10 cellular contexts compared by ENCODE assay signal in the genomic region with DNA sequence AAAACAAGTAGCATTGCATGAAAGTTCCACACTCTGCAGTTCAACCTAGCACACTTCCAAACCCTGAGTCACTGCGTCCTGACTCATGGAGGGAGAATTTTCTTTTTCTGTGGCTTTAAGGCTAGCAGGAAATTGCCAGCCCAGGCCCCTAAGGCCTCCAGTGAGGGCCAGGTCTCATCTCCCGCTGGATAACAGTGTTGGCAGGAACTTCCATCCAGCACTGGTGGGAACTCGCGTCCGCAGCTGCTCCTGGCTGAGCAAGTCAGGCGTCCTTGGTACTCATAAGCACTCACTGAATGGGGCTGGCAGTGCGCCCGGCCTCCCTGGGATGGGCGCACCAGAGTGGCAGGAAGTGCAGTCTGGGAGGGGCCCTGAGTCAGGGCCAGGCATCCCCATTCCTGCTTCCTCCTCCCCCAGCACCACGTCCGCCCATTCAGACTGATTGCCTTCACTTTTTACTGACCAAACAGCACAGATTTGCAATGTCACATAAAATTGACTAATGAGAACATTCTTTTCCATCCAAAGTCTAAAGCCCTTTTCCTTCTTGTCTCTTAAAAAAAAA. TPM values are rescaled to one million over a fixed set of nuclear protein-coding genes. Genes with fewer than 3 reads are reported as not detected.
DNase-seq lines count a peak whose midpoint lies in the region; ATAC-seq, FAIRE-seq and TF ChIP-seq lines count a peak whose summit lies in the region.
"Had no signal": no experiment of that assay in that cellular context is flagged by ENCODE, and none has a peak within 500 bp of the region (broad histone marks: within the 10 kb centered on the region; RNA-seq: fewer than 3 reads in every experiment).

No MANE protein-coding gene starts in this region.

- H2AFZ ChIP-seq in endothelial cell of umbilical vein (ENCODE audit: low read depth, low read length): no peak overlapping the region

- peaks cover 0 to 3% of the 10 kb centered on the region in 2 donors for H3K4me1 Mint-ChIP-seq in stimulated activated naive B cell treated with anti-CD40 and anti-IgM and Interleukin-4, amounts not matched to agents 10 μg/mL and 1 μg/mL and 100 μg/mL, for 72 hours
- H3K4me1 Mint-ChIP-seq: naive B cell had no signal

- peak; percentile 67 for DNase-seq in CD1c-positive myeloid dendritic cell (ENCODE audit: extremely low spot score)
- peak; percentile 91 to 97 for DNase-seq in SHP77 (lab: John Stamatoyannopoulos, UW)
- peak; percentile 100 for DNase-seq in endothelial cell of umbilical vein (ENCODE audit: low read depth, low spot score)
- peak; percentile 6 for DNase-seq in middle frontal gyrus (ENCODE audit: extremely low spot score, low spot score)
- DNase-seq in stimulated activated naive B cell treated with anti-CD40 and anti-IgM and Interleukin-4, amounts not matched to agents 10 μg/mL and 1 μg/mL and 100 μg/mL, for 72 hours: no peak
- DNase-seq: naive B cell had no signal

- peak; percentile 98 for FAIRE-seq in endothelial cell of umbilical vein (lab: Jason Lieb, UNC)

- no peak for ATAC-seq in HG03097 (IDR thresholded peaks at IDR 0.05; ENCODE audit: low FRiP score, unreplicated experiment)
- no peak for ATAC-seq in stimulated activated naive B cell treated with anti-CD40 and anti-IgM and Interleukin-4, amounts not matched to agents 10 μg/mL and 1 μg/mL and 100 μg/mL, for 72 hours (replicated peaks)
- no peak for ATAC-seq in HG02610 (IDR thresholded peaks at IDR 0.05; ENCODE audit: unreplicated experiment)

- H3K79me2 ChIP-seq in endothelial cell of umbilical vein (ENCODE audit: control insufficient read depth, insufficient read depth, low read length): peaks cover 25% of the 10 kb centered on the region

- no peaks in the 10 kb centered on the region for H3K9me1 ChIP-seq in endothelial cell of umbilical vein (replicated peaks; ENCODE audit: control insufficient read depth, extremely low read depth, insufficient read depth, low read length)

- H3K27me3 Mint-ChIP-seq in stimulated activated naive B cell treated with anti-CD40 and anti-IgM and Interleukin-4, amounts not matched to agents 10 μg/mL and 1 μg/mL and 100 μg/mL, for 72 hours: peaks cover 24 to 43% of the 10 kb centered on the region in 2 donors

- H3K4me1 ChIP-seq in HUES48 (ENCODE audit: control insufficient read depth, insufficient read depth, low read length) (0 out of 2 replicates have a peak, but pooled peaks cover 3% of the 10 kb centered on the region), endothelial cell of umbilical vein (ENCODE audit: control insufficient read depth, extremely low read depth, insufficient read depth, low read length) (peaks cover 69% of the 10 kb centered on the region)

- dilution Hi-C loops in endothelial cell of umbilical vein (cut with MboI; ENCODE audit: extremely low pct_ligation_motif_present, low sequenced_read_pairs): no loop called here

- no peaks in the 10 kb centered on the region for H3K36me3 Mint-ChIP-seq in stimulated activated naive B cell treated with anti-CD40 and anti-IgM and Interleukin-4, amounts not matched to agents 10 μg/mL and 1 μg/mL and 100 μg/mL, for 72 hours
- H3K36me3 Mint-ChIP-seq: naive B cell had no signal

- H3K4me3 ChIP-seq in HUES48 (ENCODE audit: low read depth, low read length): no peak overlapping the region
- H3K4me3 ChIP-seq in endothelial cell of umbilical vein (replicated peaks in 1 of 3; ENCODE audit: insufficient read depth in 1 of 3, low read depth in 1 of 3, low read length in 3 of 3): no peak overlapping the region

- intact Hi-C loops in endothelial cell of umbilical vein (cut with micrococcal nuclease): loop anchor here (1.0 kb wide), 2 partner anchors 15 to 48 kb away; no protein-coding TSS in a partner anchor

- H3K27ac Mint-ChIP-seq in stimulated activated naive B cell treated with anti-CD40 and anti-IgM and Interleukin-4, amounts not matched to agents 10 μg/mL and 1 μg/mL and 100 μg/mL, for 72 hours: no peak overlapping the region

- H3K36me3 ChIP-seq in HUES48 (ENCODE audit: control insufficient read depth, insufficient read depth, low read length) (no peaks in the 10 kb centered on the region), endothelial cell of umbilical vein (ENCODE audit: control insufficient read depth in 2 of 2, extremely low read depth in 1 of 2, insufficient read depth in 2 of 2, low read length in 2 of 2) (peaks cover 0 to 6% of the 10 kb centered on the region in 2 experiments)

- H3K27me3 ChIP-seq in HUES48 (ENCODE audit: control insufficient read depth, insufficient read depth, low read length) (no peaks in the 10 kb centered on the region), endothelial cell of umbilical vein (ENCODE audit: control insufficient read depth in 2 of 2, insufficient read depth in 2 of 2, low read length in 2 of 2) (no peaks in the 10 kb centered on the region)

- peak overlapping the region; percentile 58 for H3K27ac ChIP-seq in HUES48 (ENCODE audit: low read depth, low read length)
- H3K27ac ChIP-seq in endothelial cell of umbilical vein (ENCODE audit: insufficient read depth, low read depth, low read length): peak overlapping the region; percentile 98
- H3K27ac ChIP-seq: HL-60 had no signal

- no peaks in the 10 kb centered on the region for H4K20me1 ChIP-seq in endothelial cell of umbilical vein (replicated peaks; ENCODE audit: control insufficient read depth, extremely low read depth, insufficient read depth, low read length)

- peaks cover 0 to 3% of the 10 kb centered on the region in 2 donors for H3K9me3 Mint-ChIP-seq in stimulated activated naive B cell treated with anti-CD40 and anti-IgM and Interleukin-4, amounts not matched to agents 10 μg/mL and 1 μg/mL and 100 μg/mL, for 72 hours

- TF ChIP-seq CTCF in endothelial cell of umbilical vein (IDR thresholded peaks at IDR 0.05; ENCODE audit: extremely low read depth in 1 of 2, insufficient read depth in 1 of 2, low read depth in 1 of 2, low read length in 2 of 2): no peak

- POLR2A ChIA-PET in endothelial cell of umbilical vein (lab: Charles Lee): interaction anchor here (0.6 kb wide), 1 partner anchor 55 kb away, joined by 5 read pairs; no protein-coding TSS in a partner anchor

- H3K9ac ChIP-seq in HUES48 (ENCODE audit: low read depth, low read length) (no peak overlapping the region), endothelial cell of umbilical vein (replicated peaks; ENCODE audit: extremely low read depth, insufficient read depth, low read length) (peak overlapping the region; percentile 86)

- no peaks in the 10 kb centered on the region for H3K9me3 ChIP-seq in HUES48 (ENCODE audit: control insufficient read depth, insufficient read depth, low read length)
- no peaks in the 10 kb centered on the region for H3K9me3 ChIP-seq in endothelial cell of umbilical vein (replicated peaks; ENCODE audit: control insufficient read depth, insufficient read depth, low read length)

- H3K4me2 ChIP-seq in endothelial cell of umbilical vein (ENCODE audit: insufficient read depth, low read length): peak overlapping the region; percentile 44

- no peak overlapping the region for H3K4me3 Mint-ChIP-seq in stimulated activated naive B cell treated with anti-CD40 and anti-IgM and Interleukin-4, amounts not matched to agents 10 μg/mL and 1 μg/mL and 100 μg/mL, for 72 hours

- CTCF ChIA-PET in endothelial cell of umbilical vein (lab: Charles Lee): interaction anchor here (1.2 to 1.4 kb wide), 2 partner anchors 15 to 56 kb away, joined by 5 to 10 read pairs; a partner anchor contains a TSS

- TF ChIP-seq POLR2A in endothelial cell of umbilical vein (IDR thresholded peaks at IDR 0.05; ENCODE audit: low read depth, low read length): peak; percentile 67

- BruUV-seq in endothelial cell of umbilical vein (replicated peaks; lab: Mats Ljungman, UMichigan): no TSS peak

TF ChIP-seq in endothelial cell of umbilical vein, 7 proteins besides CTCF, POLR2A, EP300 and RAD21:
- TF ChIP-seq JUN (IDR thresholded peaks at IDR 0.05; ENCODE audit: borderline replicate concordance, insufficient read depth, insufficient read length, low read depth) (peak; percentile 84), EZH2 (IDR thresholded peaks at IDR 0.05; ENCODE audit: borderline replicate concordance, low read depth, low read length, severe bottlenecking) (no peak), FOS (IDR thresholded peaks at IDR 0.05; ENCODE audit: borderline replicate concordance, insufficient read depth, low read length) (peak; percentile 94), MYC (IDR thresholded peaks at IDR 0.05; ENCODE audit: low read depth, low read length) (peak; percentile 13), GATA2 (IDR thresholded peaks at IDR 0.05; ENCODE audit: insufficient read depth, insufficient read length, low read depth, low read length) (peak; percentile 69), POLR2AphosphoS5 (IDR thresholded peaks at IDR 0.05; ENCODE audit: insufficient read depth, low read depth, low read length) (peak; percentile 97)
- TF ChIP-seq, protein P1, sequence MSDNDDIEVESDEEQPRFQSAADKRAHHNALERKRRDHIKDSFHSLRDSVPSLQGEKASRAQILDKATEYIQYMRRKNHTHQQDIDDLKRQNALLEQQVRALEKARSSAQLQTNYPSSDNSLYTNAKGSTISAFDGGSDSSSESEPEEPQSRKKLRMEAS (IDR thresholded peaks at IDR 0.05; ENCODE audit: insufficient read depth, insufficient read length): no peak

RNA-seq across cellular contexts. Expression of a gene that starts 14.3 kb away (rescaled TPM):
- total RNA-seq in endothelial cell of umbilical vein: 104 and 114 TPM in 2 replicates
- 26.3 and 31.5 TPM in 2 replicates for polyA plus RNA-seq in endothelial cell of umbilical vein
- polyA plus RNA-seq in endothelial cell of umbilical vein (2011; cell fraction: cytosol; rRNA removed): 28.8 and 29.6 TPM in 2 replicates
- 11.2 and 12.9 TPM in 2 replicates for polyA plus RNA-seq in endothelial cell of umbilical vein (2011; cell fraction: nucleus; rRNA removed)
- 34.5 and 67.0 TPM in 2 replicates for polyA plus RNA-seq in endothelial cell of umbilical vein (2012)
- polyA minus RNA-seq in endothelial cell of umbilical vein: 23.2 and 26.4 TPM in 2 replicates
- not detected for polyA minus RNA-seq in endothelial cell of umbilical vein (2011; cell fraction: cytosol; rRNA and poly(A)+ RNA removed)
- polyA minus RNA-seq in endothelial cell of umbilical vein (2011; cell fraction: nucleus; rRNA and poly(A)+ RNA removed): 6.7 and 7.4 TPM in 2 replicates
